20 cellular contexts compared by ENCODE assay signal in genomic region chr10:58796834-58797233, GRCh38.
DNase-seq lines count a peak whose midpoint lies in the region; ATAC-seq and TF ChIP-seq lines count a peak whose summit lies in the region.
"Had no signal": no experiment of that assay in that cellular context is flagged by ENCODE, and none has a peak within 500 bp of the region (broad histone marks: within the 10 kb centered on the region; RNA-seq: fewer than 3 reads in every experiment).

No MANE protein-coding gene starts in this region.

- H3K4me1 Mint-ChIP-seq in MCF 10A (ENCODE audit: insufficient read depth, unreplicated experiment) (peaks cover 6% of the 10 kb centered on the region), type B pancreatic cell (ENCODE audit: unreplicated experiment) (peaks cover 17% of the 10 kb centered on the region)
- no peaks in the 10 kb centered on the region for H3K4me1 Mint-ChIP-seq in stimulated activated memory B cell treated with anti-CD40 and anti-IgM and Interleukin-4, amounts not matched to agents 10 μg/mL and 1 μg/mL and 100 μg/mL, for 72 hours

- H3K36me3 Mint-ChIP-seq in MCF 10A (ENCODE audit: insufficient read depth, unreplicated experiment) (peaks cover 36% of the 10 kb centered on the region), type B pancreatic cell (peaks cover 25% of the 10 kb centered on the region)
- H3K36me3 Mint-ChIP-seq in stimulated activated memory B cell treated with anti-CD40 and anti-IgM and Interleukin-4, amounts not matched to agents 10 μg/mL and 1 μg/mL and 100 μg/mL, for 72 hours, result no peaks in the 10 kb centered on the region

- DNase-seq in MCF 10A (ENCODE audit: unreplicated experiment), result no peak
- DNase-seq in mammary epithelial cell, result no peak
- no peak for DNase-seq in type B pancreatic cell (ENCODE audit: extremely low spot score, unreplicated experiment)
- no peak for DNase-seq in HCEC 1CT
- DNase-seq: 8988T, KBM-7, NCI-H1048, NCI-H1694 treated with DMSO at 0.1 percent for 48 hours, NCI-H2171, NCI-H446 treated with DMSO at 0.1 percent for 48 hours, NCI-H748 treated with DMSO at 0.1 percent for 48 hours had no signal

- H3K4me3 Mint-ChIP-seq in MCF 10A (ENCODE audit: unreplicated experiment) (no peak overlapping the region), type B pancreatic cell (no peak overlapping the region)
- H3K4me3 Mint-ChIP-seq in stimulated activated memory B cell treated with anti-CD40 and anti-IgM and Interleukin-4, amounts not matched to agents 10 μg/mL and 1 μg/mL and 100 μg/mL, for 72 hours, result no peak overlapping the region

- no peaks in the 10 kb centered on the region for H3K27me3 Mint-ChIP-seq in MCF 10A (ENCODE audit: insufficient read depth, unreplicated experiment)
- no peaks in the 10 kb centered on the region for H3K27me3 Mint-ChIP-seq in type B pancreatic cell
- peaks cover 8% of the 10 kb centered on the region for H3K27me3 Mint-ChIP-seq in stimulated activated memory B cell treated with anti-CD40 and anti-IgM and Interleukin-4, amounts not matched to agents 10 μg/mL and 1 μg/mL and 100 μg/mL, for 72 hours

- H2AFZ ChIP-seq in mammary epithelial cell (ENCODE audit: low read depth, low read length), result no peak overlapping the region

- WGBS in mammary epithelial cell (ENCODE audit: low coverage, missing lambda C conversion rate), result 85% methylated on average over 4 of the region's 4 CpGs
- WGBS in mesodermal cell (ENCODE audit: insufficient coverage in 2 of 2), 2 experiments, result 63 to 69% methylated on average over 4 of the region's 4 CpGs

- no peaks in the 10 kb centered on the region for H3K27me3 ChIP-seq in mammary epithelial cell (ENCODE audit: insufficient read depth, low read length)

- H3K79me2 ChIP-seq in mammary epithelial cell (ENCODE audit: insufficient read depth, low read length), result no peaks in the 10 kb centered on the region

- H3K36me3 ChIP-seq in mammary epithelial cell (ENCODE audit: insufficient read depth, low read length) (peaks cover 1% of the 10 kb centered on the region), mesodermal cell (ENCODE audit: control insufficient read depth, insufficient read depth, low read length) (no peaks in the 10 kb centered on the region)
- H3K36me3 ChIP-seq: HAP-1 had no signal

- in situ Hi-C loops in mammary epithelial cell (cut with MboI; ENCODE audit: low sequenced_read_pairs in 2 of 2), result loop anchor here (25.0 kb wide), 4 partner anchors 385 to 790 kb away; partner anchors contain the start of gene PHYHIPL (in 1 of the 2)

- POLR2A ChIA-PET in MCF 10A (lab: Yijun Ruan, JAX), result interaction anchor here (0.8 kb wide), 1 partner anchor 14 kb away, joined by 3 read pairs; no protein-coding TSS in a partner anchor

- H3K9ac ChIP-seq in mammary epithelial cell (ENCODE audit: insufficient read depth, low read length), result no peak overlapping the region

- CTCF ChIA-PET in MCF 10A (lab: Yijun Ruan, JAX) (no interaction called here), mammary epithelial cell (lab: Charles Lee; ENCODE audit: low non-redundant PET) (no interaction called here)

- H3K4me1 ChIP-seq in mammary epithelial cell (ENCODE audit: insufficient read depth, low read length), result peaks cover 4% of the 10 kb centered on the region
- peaks cover 9% of the 10 kb centered on the region for H3K4me1 ChIP-seq in mesodermal cell (ENCODE audit: control insufficient read depth, insufficient read depth, low read length, poor library complexity, severe bottlenecking)
- H3K4me1 ChIP-seq: HAP-1 had no signal

- intact Hi-C loops in MCF 10A (cut with micrococcal nuclease) (no loop called here), mammary epithelial cell (cut with micrococcal nuclease) (no loop called here)

- BruUV-seq in MCF 10A (replicated peaks; lab: Mats Ljungman, UMichigan), result no TSS peak
- no TSS peak for BruUV-seq in mammary epithelial cell (replicated peaks; lab: Mats Ljungman, UMichigan)

- H4K20me1 ChIP-seq in mammary epithelial cell (ENCODE audit: insufficient read depth, low read length), result no peaks in the 10 kb centered on the region

- H3K9me3 Mint-ChIP-seq in MCF 10A (ENCODE audit: unreplicated experiment) (no peaks in the 10 kb centered on the region), type B pancreatic cell (no peaks in the 10 kb centered on the region)
- H3K9me3 Mint-ChIP-seq in stimulated activated memory B cell treated with anti-CD40 and anti-IgM and Interleukin-4, amounts not matched to agents 10 μg/mL and 1 μg/mL and 100 μg/mL, for 72 hours, result no peaks in the 10 kb centered on the region

- no peak for ATAC-seq in stimulated activated memory B cell treated with anti-CD40 and anti-IgM and Interleukin-4, amounts not matched to agents 10 μg/mL and 1 μg/mL and 100 μg/mL, for 72 hours
- ATAC-seq in HG02588 (IDR thresholded peaks at IDR 0.05; ENCODE audit: unreplicated experiment), result no peak
- ATAC-seq: GM12878, Right ventricle myocardium inferior had no signal

- H3K27ac ChIP-seq in mammary epithelial cell (ENCODE audit: insufficient read depth, low read depth, low read length) (no peak overlapping the region), cingulate gyrus (ENCODE audit: low read depth, low read length) (peak overlapping the region; percentile 10), mesodermal cell (ENCODE audit: low read depth, low read length, severe bottlenecking) (peak overlapping the region; percentile 12)
- H3K27ac ChIP-seq: C4-2B, HL-60 had no signal

- H3K4me3 ChIP-seq in mammary epithelial cell (replicated peaks in 1 of 3; ENCODE audit: insufficient read depth in 1 of 3, low read depth in 2 of 3, low read length in 3 of 3) (no peak overlapping the region), mesodermal cell (ENCODE audit: extremely low read depth, insufficient read depth, low read length, poor library complexity, severe bottlenecking) (no peak overlapping the region)
- H3K4me3 ChIP-seq: GM12878, HAP-1 had no signal

- H3K27ac Mint-ChIP-seq in MCF 10A (ENCODE audit: low read depth, unreplicated experiment), result peak overlapping the region; percentile 40
- peak overlapping the region; percentile 52 for H3K27ac Mint-ChIP-seq in type B pancreatic cell
- H3K27ac Mint-ChIP-seq in stimulated activated memory B cell treated with anti-CD40 and anti-IgM and Interleukin-4, amounts not matched to agents 10 μg/mL and 1 μg/mL and 100 μg/mL, for 72 hours, result no peak overlapping the region

- dilution Hi-C loops in mammary epithelial cell (cut with HindIII; ENCODE audit: low sequenced_read_pairs), result loop anchor here (25.0 kb wide), 1 partner anchor 790 kb away; no protein-coding TSS in a partner anchor

- H3K9me3 ChIP-seq in mammary epithelial cell (replicated peaks; ENCODE audit: insufficient read depth, low read length) (no peaks in the 10 kb centered on the region), mesodermal cell (ENCODE audit: control insufficient read depth, low read length) (no peaks in the 10 kb centered on the region)
- H3K9me3 ChIP-seq: HAP-1 had no signal

- no peak overlapping the region for H3K4me2 ChIP-seq in mammary epithelial cell (ENCODE audit: insufficient read depth, low read depth, low read length)

- TF ChIP-seq CTCF in MCF 10A (IDR thresholded peaks at IDR 0.05; ENCODE audit: unreplicated experiment), result no peak
- no peak for TF ChIP-seq CTCF in mammary epithelial cell (conservative IDR thresholded peaks at IDR 0.05 in 1 of 2, IDR thresholded peaks at IDR 0.05 in 1 of 2; ENCODE audit: extremely low read depth in 1 of 2, insufficient read depth in 1 of 2, low read depth in 1 of 2, low read length in 2 of 2)
- TF ChIP-seq CTCF in type B pancreatic cell (conservative IDR thresholded peaks at IDR 0.05), result no peak
